Comparison of ENCODE assay signal across 12 cellular contexts in genomic region chr3:154779571-154779970, GRCh38.
DNase-seq lines count a peak whose midpoint lies in the region; ATAC-seq and TF ChIP-seq lines count a peak whose summit lies in the region.
"Had no signal": no experiment of that assay in that cellular context is flagged by ENCODE, and none has a peak within 500 bp of the region (broad histone marks: within the 10 kb centered on the region; RNA-seq: fewer than 3 reads in every experiment).

No MANE protein-coding gene starts in this region.

- intact Hi-C loops in left lung (cut with DNase I) = no loop called here

- no peak for TF ChIP-seq CTCF in choroid plexus epithelial cell (conservative IDR thresholded peaks at IDR 0.05; ENCODE audit: low read depth, low read length)
- TF ChIP-seq CTCF in left lung (IDR thresholded peaks at IDR 0.05) = no peak

- H3K27ac ChIP-seq in left lung = no peak overlapping the region

- H3K27me3 ChIP-seq in MG63 = no peaks in the 10 kb centered on the region
- no peaks in the 10 kb centered on the region for H3K27me3 ChIP-seq in left lung

- ATAC-seq in left lung (peak; percentile 29), HG02973 (IDR thresholded peaks at IDR 0.05; ENCODE audit: unreplicated experiment) (no peak), HG02763 (IDR thresholded peaks at IDR 0.05; ENCODE audit: unreplicated experiment) (no peak), HG03175 (IDR thresholded peaks at IDR 0.05; ENCODE audit: unreplicated experiment) (no peak)

- peak; percentile 54 for DNase-seq in AG08395 (ENCODE audit: low spot score)
- peak; percentile 28 for DNase-seq in MG63
- DNase-seq in choroid plexus epithelial cell (ENCODE audit: low read depth) = peak; percentile 52
- DNase-seq in left lung = no peak
- DNase-seq in NCI-H446 (lab: John Stamatoyannopoulos, UW) = no peak
- DNase-seq: activated naive CD4-positive, alpha-beta T cell treated with anti-CD3 and anti-CD28 coated beads for 36 hours; central memory CD4-positive, alpha-beta T cell; HFFc6; NCI-H345 had no signal

- H3K4me1 ChIP-seq in left lung = peaks cover 0 to 8% of the 10 kb centered on the region in 2 donors

- H3K4me3 ChIP-seq in MG63 (no peak overlapping the region), choroid plexus epithelial cell (ENCODE audit: low read depth, low read length) (no peak overlapping the region), left lung (no peak overlapping the region)

- no peaks in the 10 kb centered on the region for H3K9me3 ChIP-seq in MG63
- no peaks in the 10 kb centered on the region for H3K9me3 ChIP-seq in left lung

- H3K36me3 ChIP-seq in MG63 = no peaks in the 10 kb centered on the region
- no peaks in the 10 kb centered on the region for H3K36me3 ChIP-seq in left lung

Comparison
In these comparisons a context has a peak if more than half of its experiments do, and no peak if none do; other contexts are left out.
1. DNase-seq: peak in AG08395 (single experiment), MG63 (single experiment) and choroid plexus epithelial cell (single experiment); none in left lung (0 of 2) and NCI-H446 (0 of 2).